Comparison of ENCODE assay signal across 24 cellular contexts in genomic region chr5:7271728-7272127, GRCh38.
DNase-seq lines count a peak whose midpoint lies in the region; TF ChIP-seq lines count a peak whose summit lies in the region.
"Had no signal": no experiment of that assay in that cellular context is flagged by ENCODE, and none has a peak within 500 bp of the region (broad histone marks: within the 10 kb centered on the region; RNA-seq: fewer than 3 reads in every experiment).

No MANE protein-coding gene starts in this region.

- no peaks in the 10 kb centered on the region for H3K23me2 ChIP-seq in H9 (ENCODE audit: insufficient read length, low read depth, low read length, poor library complexity, severe bottlenecking)

- no peak for DNase-seq in H9
- peak; percentile 3 for DNase-seq in astrocyte of the hippocampus (ENCODE audit: low read depth, low spot score)
- DNase-seq in mesendoderm: no peak
- no peak for DNase-seq in GM10248 (ENCODE audit: extremely low spot score)
- no peak for DNase-seq in pons (ENCODE audit: low spot score)
- DNase-seq in Peyer's patch: no peak
- DNase-seq: C1 segment of cervical spinal cord; CD4-positive, alpha-beta memory T cell; COR-L47; DMS53; GOT3; MM.1S; NCI-H1417 treated with DMSO at 0.1 percent for 48 hours; NCI-H1694 treated with DMSO at 0.1 percent for 48 hours; NCI-H2081; NCI-H2171; NCI-H524; SIG-M5 had no signal

- H2BK120ac ChIP-seq in H9 (ENCODE audit: low read depth, low read length, poor library complexity, severe bottlenecking) (no peak overlapping the region), mesendoderm (ENCODE audit: low read depth, low read length) (peak overlapping the region; percentile 46)

- H3K4me2 ChIP-seq in H9 (ENCODE audit: insufficient read depth, insufficient read length, low read length) (no peak overlapping the region), mesendoderm (ENCODE audit: low read length) (no peak overlapping the region)
- H3K4me2 ChIP-seq: KMS-11 had no signal

- no peak overlapping the region for H3K23ac ChIP-seq in H9 (ENCODE audit: insufficient read length, low read depth, low read length)
- no peak overlapping the region for H3K23ac ChIP-seq in mesendoderm (ENCODE audit: low read length)

- H3K18ac ChIP-seq in H9 (ENCODE audit: insufficient read length, low read depth, low read length) (no peak overlapping the region), mesendoderm (ENCODE audit: low read length) (peak overlapping the region; percentile 62)

- H3K9me3 Mint-ChIP-seq in H9: peaks cover 7 to 10% of the 10 kb centered on the region in 2 experiments; a peak in 4 of 5 replicates
- H3K9me3 Mint-ChIP-seq: T-helper 1 cell treated with Interleukin-12 subunit alpha and Interleukin-12 subunit beta and Interleukin-4 antibody, amounts not matched to agents 30 μg/mL and 1 μg/mL, for 36 hours had no signal

- CTCF ChIA-PET in GM10248 (lab: Yijun Ruan, JAX): no interaction called here

- peak overlapping the region in 1 of 3 experiments; percentile 64; a peak in 4 of 7 replicates for H3K27ac Mint-ChIP-seq in H9
- H3K27ac Mint-ChIP-seq: CD4-positive, alpha-beta memory T cell; IgD-negative memory B cell; T-helper 1 cell treated with Interleukin-12 subunit alpha and Interleukin-12 subunit beta and Interleukin-4 antibody, amounts not matched to agents 30 μg/mL and 1 μg/mL, for 36 hours had no signal

- H2BK5ac ChIP-seq in H9 (ENCODE audit: insufficient read length, low read length) (no peak overlapping the region), mesendoderm (ENCODE audit: low read length) (no peak overlapping the region)

- H3T11ph ChIP-seq in H9 (ENCODE audit: low read length): no peak overlapping the region

- H3K27me3 Mint-ChIP-seq in H9 (ENCODE audit: low read depth): peaks cover 32% of the 10 kb centered on the region

- H2BK15ac ChIP-seq in H9 (ENCODE audit: low read depth, low read length) (no peak overlapping the region), mesendoderm (replicated peaks; ENCODE audit: low read depth) (no peak overlapping the region)

- no peak overlapping the region for H4K5ac ChIP-seq in H9 (ENCODE audit: insufficient read length, low read depth, low read length)
- no peak overlapping the region for H4K5ac ChIP-seq in mesendoderm (ENCODE audit: low read length)

- H3K56ac ChIP-seq in H9 (ENCODE audit: insufficient read length, low read depth, low read length) (no peak overlapping the region), mesendoderm (ENCODE audit: low read length) (no peak overlapping the region)

- H3K27ac ChIP-seq in H9 (ENCODE audit: insufficient read length, low read depth, low read length) (peak overlapping the region; percentile 32), HUES6 (ENCODE audit: low read depth, low read length) (peak overlapping the region; percentile 47; the same call in 1 of the 2 replicates), mesendoderm (ENCODE audit: low read depth, low read length) (no peak overlapping the region), Peyer's patch (no peak overlapping the region)
- H3K27ac ChIP-seq: KMS-11, SK-N-MC had no signal

- TF ChIP-seq POLR2A in Peyer's patch (IDR thresholded peaks at IDR 0.05): no peak

- no peak overlapping the region for H2BK20ac ChIP-seq in H9 (ENCODE audit: low read depth, low read length, poor library complexity, severe bottlenecking)

- H3K27me3 ChIP-seq in H9 (ENCODE audit: insufficient read depth, low read length): no peaks in the 10 kb centered on the region
- H3K27me3 ChIP-seq in HUES6 (ENCODE audit: control insufficient read depth, insufficient read depth, low read length): no peaks in the 10 kb centered on the region
- no peaks in the 10 kb centered on the region for H3K27me3 ChIP-seq in mesendoderm (ENCODE audit: insufficient read depth, low read length, poor library complexity)
- H3K27me3 ChIP-seq in Peyer's patch: no peaks in the 10 kb centered on the region

- H2AK5ac ChIP-seq in H9 (ENCODE audit: insufficient read length, low read length): no peak overlapping the region
- no peak overlapping the region for H2AK5ac ChIP-seq in mesendoderm (ENCODE audit: low read length)

- peaks cover 17 to 55% (median 19%) of the 10 kb centered on the region in 3 experiments; a peak in 6 of 7 replicates for H3K36me3 Mint-ChIP-seq in H9 (ENCODE audit: insufficient read depth in 1 of 3, low read depth in 3 of 3)
- H3K36me3 Mint-ChIP-seq: CD4-positive, alpha-beta memory T cell; IgD-negative memory B cell had no signal

- no CpG with 5 or more reads among the region's 2 CpGs for WGBS in H9 (ENCODE audit: extremely low coverage, insufficient read length, low lambda C conversion rate)
- no CpG with 5 or more reads among the region's 2 CpGs for WGBS in mesendoderm (ENCODE audit: extremely low coverage, insufficient coverage, low lambda C conversion rate)

- H3K9ac ChIP-seq in H9 (ENCODE audit: extremely low read depth, insufficient read length, low read length) (no peak overlapping the region), HUES6 (ENCODE audit: low read length) (no peak overlapping the region), mesendoderm (ENCODE audit: low read length) (no peak overlapping the region)
- H3K9ac ChIP-seq: KMS-11 had no signal

- H3K4me3 Mint-ChIP-seq in H9: no peak overlapping the region
- H3K4me3 Mint-ChIP-seq: T-helper 1 cell treated with Interleukin-12 subunit alpha and Interleukin-12 subunit beta and Interleukin-4 antibody, amounts not matched to agents 30 μg/mL and 1 μg/mL, for 36 hours had no signal

- no peak overlapping the region for H2AFZ ChIP-seq in H9 (ENCODE audit: low read length)

- no peak overlapping the region for H3K4me3 ChIP-seq in HUES6 (ENCODE audit: low read depth, low read length)
- no peak overlapping the region for H3K4me3 ChIP-seq in mesendoderm (ENCODE audit: low read length)
- no peak overlapping the region for H3K4me3 ChIP-seq in Peyer's patch
- H3K4me3 ChIP-seq: GM12878, SK-N-MC had no signal

- no peak overlapping the region for H4K91ac ChIP-seq in H9 (ENCODE audit: insufficient read length, low read depth, low read length)

- H3K9me3 ChIP-seq in H9 (ENCODE audit: control insufficient read depth, low read depth, low read length) (no peaks in the 10 kb centered on the region), HUES6 (ENCODE audit: control insufficient read depth, insufficient read depth, low read depth, low read length) (peaks cover 17% of the 10 kb centered on the region), Peyer's patch (no peaks in the 10 kb centered on the region)

- H4K8ac ChIP-seq in H9 (replicated peaks; ENCODE audit: insufficient read length, low read depth, low read length) (no peak overlapping the region), mesendoderm (ENCODE audit: low read depth, low read length) (no peak overlapping the region)

- POLR2A ChIA-PET in GM10248 (lab: Yijun Ruan, JAX): no interaction called here

- no peak overlapping the region for H3K4ac ChIP-seq in H9 (ENCODE audit: low read depth, low read length)
- peak overlapping the region; percentile 84 for H3K4ac ChIP-seq in mesendoderm (ENCODE audit: low read depth, low read length)

- H3K79me1 ChIP-seq in H9 (ENCODE audit: insufficient read depth, low read depth, low read length, poor library complexity, severe bottlenecking): no peaks in the 10 kb centered on the region
- no peaks in the 10 kb centered on the region for H3K79me1 ChIP-seq in mesendoderm (ENCODE audit: low read length)

- H4K20me1 ChIP-seq in H9 (ENCODE audit: control insufficient read depth, insufficient read depth, insufficient read length): no peaks in the 10 kb centered on the region

- H3K79me2 ChIP-seq in H9 (ENCODE audit: insufficient read depth, low read length) (no peaks in the 10 kb centered on the region; the same call in 1 of the 2 replicates), mesendoderm (ENCODE audit: control insufficient read depth, insufficient read depth, low read length) (no peaks in the 10 kb centered on the region)

- peaks cover 28 to 38% of the 10 kb centered on the region in 2 experiments for H3K4me1 Mint-ChIP-seq in H9
- H3K4me1 Mint-ChIP-seq: CD4-positive, alpha-beta memory T cell; IgD-negative memory B cell had no signal

- no peak overlapping the region for H2BK12ac ChIP-seq in H9 (ENCODE audit: insufficient read length, low read depth, low read length)

- no peak for TF ChIP-seq CTCF in H9 (conservative IDR thresholded peaks at IDR 0.05)
- no peak for TF ChIP-seq CTCF in GM10248 (IDR thresholded peaks at IDR 0.05; ENCODE audit: control extremely low read depth, extremely low read depth, low read depth, missing control alignments)
- TF ChIP-seq CTCF in Peyer's patch (IDR thresholded peaks at IDR 0.05): no peak

- peaks cover 25% of the 10 kb centered on the region; the same call in 1 of the 2 replicates for H3K36me3 ChIP-seq in HUES6 (ENCODE audit: control insufficient read depth, insufficient read depth, low read length)
- no peaks in the 10 kb centered on the region for H3K36me3 ChIP-seq in mesendoderm (ENCODE audit: control insufficient read depth, insufficient read depth, low read length)
- H3K36me3 ChIP-seq in Peyer's patch: no peaks in the 10 kb centered on the region

- no peak overlapping the region for H3K14ac ChIP-seq in H9 (ENCODE audit: insufficient read depth, low read length)

- peaks cover 2% of the 10 kb centered on the region; the same call in 1 of the 2 replicates for H3K4me1 ChIP-seq in H9 (ENCODE audit: insufficient read depth, low read length)
- peaks cover 21% of the 10 kb centered on the region for H3K4me1 ChIP-seq in HUES6 (ENCODE audit: control insufficient read depth, insufficient read depth, low read length)
- no peaks in the 10 kb centered on the region for H3K4me1 ChIP-seq in mesendoderm (ENCODE audit: control insufficient read depth, low read depth, low read length)
- no peaks in the 10 kb centered on the region for H3K4me1 ChIP-seq in Peyer's patch

Comparison
In these comparisons a context has a peak if more than half of its experiments do, and no peak if none do; other contexts are left out.
1. H3K27ac ChIP-seq: peak in H9 (single experiment) and HUES6 (single experiment); none in mesendoderm (single experiment) and Peyer's patch (0 of 4).